Comparison of ENCODE assay signal across 27 cellular contexts in genomic region chr2:37827455-37827854, GRCh38.
A peak's percentile ranks its signal among the peaks of the same experiment; 100 is the strongest.
DNase-seq lines count a peak whose midpoint lies in the region; ATAC-seq and TF ChIP-seq lines count a peak whose summit lies in the region.
"Had no signal": no experiment of that assay in that cellular context is flagged by ENCODE, and none has a peak within 500 bp of the region (broad histone marks: within the 10 kb centered on the region; RNA-seq: fewer than 3 reads in every experiment).

No MANE protein-coding gene starts in this region.

- H3K4me3 ChIP-seq in AG04450 (ENCODE audit: low read depth, low read length): no peak overlapping the region
- no peak overlapping the region for H3K4me3 ChIP-seq in Caco-2 (ENCODE audit: low read depth, low read length)
- H3K4me3 ChIP-seq in osteoblast (ENCODE audit: insufficient read depth, low read length): no peak overlapping the region
- no peak overlapping the region for H3K4me3 ChIP-seq in adrenal gland
- H3K4me3 ChIP-seq: gastroesophageal sphincter, left lung, SJSA1 had no signal

- ATAC-seq in HG03159 (IDR thresholded peaks at IDR 0.05; ENCODE audit: unreplicated experiment): no peak
- no peak for ATAC-seq in GM19351 (IDR thresholded peaks at IDR 0.05; ENCODE audit: unreplicated experiment)
- ATAC-seq: esophagus mucosa; gastroesophageal sphincter; left lung; naive thymus-derived CD8-positive, alpha-beta T cell; Panc1 had no signal

- H2AFZ ChIP-seq in osteoblast (ENCODE audit: low read length): no peak overlapping the region

- DNase-seq in AG04450 (ENCODE audit: low read depth, low spot score): no peak
- DNase-seq in Caco-2: no peak
- DNase-seq in chondrocyte (ENCODE audit: low spot score): no peak
- DNase-seq in osteoblast (ENCODE audit: insufficient read length, low spot score, missing footprints): no peak
- DNase-seq in adrenal gland: no peak
- no peak for DNase-seq in NCI-H2171 (lab: John Stamatoyannopoulos, UW)
- DNase-seq: activated CD4-positive, alpha-beta T cell treated with anti-CD3 and anti-CD28 coated beads, Interleukin-2, amount 50 U/mL, for 48 hours; activated CD8-positive, alpha-beta memory T cell treated with anti-CD3 and anti-CD28 coated beads, Interleukin-2, amount 50 U/mL, for 4 hours; activated naive CD4-positive, alpha-beta T cell treated with anti-CD3 and anti-CD28 coated beads, Interleukin-2, amount 10 ng/mL, durations not matched to agents 7 days and 5 days; amygdala; CD4-positive, alpha-beta T cell; endodermal cell; left lung; midbrain; naive thymus-derived CD8-positive, alpha-beta T cell; NCI-H1092; NCI-H1694 treated with DMSO at 0.1 percent for 48 hours; retina; stimulated activated CD4-positive, alpha-beta T cell treated with anti-CD3 and anti-CD28 coated beads, Interleukin-4, amount 100 ng/mL, for 4 hours; stimulated activated naive CD4-positive, alpha-beta T cell treated with Interleukin-2 at 50 U/mL for 16 hours had no signal

- H3K9me3 ChIP-seq in AG04450 (ENCODE audit: control insufficient read depth, insufficient read depth, low read length): no peaks in the 10 kb centered on the region
- no peaks in the 10 kb centered on the region for H3K9me3 ChIP-seq in Caco-2
- H3K9me3 ChIP-seq in osteoblast (ENCODE audit: low read depth, low read length): no peaks in the 10 kb centered on the region
- no peaks in the 10 kb centered on the region for H3K9me3 ChIP-seq in adrenal gland (replicated peaks in 1 of 3)
- H3K9me3 ChIP-seq: gastroesophageal sphincter, left lung, SJSA1 had no signal

- TF ChIP-seq POLR2A in adrenal gland (IDR thresholded peaks at IDR 0.05): no peak

- CTCF ChIA-PET in AG04450 (lab: Charles Lee) (interaction anchor here (1.2 to 3.7 kb wide), 2 partner anchors 9 to 50 kb away, joined by 4 to 15 read pairs; no protein-coding TSS in a partner anchor), Caco-2 (lab: Charles Lee) (interaction anchor here (1.1 to 1.6 kb wide), 2 partner anchors 50 to 413 kb away, joined by 6 read pairs; no protein-coding TSS in a partner anchor)

- no peaks in the 10 kb centered on the region for H3K79me2 ChIP-seq in osteoblast (ENCODE audit: insufficient read depth, low read length)

- intact Hi-C loops in Caco-2 (cut with micrococcal nuclease; ENCODE audit: unreplicated experiment): loop anchor here (2.0 kb wide), 1 partner anchor 15 kb away; no protein-coding TSS in a partner anchor
- intact Hi-C loops in adrenal gland (cut with DNase I): no loop called here

- peak overlapping the region; percentile 18 for H3K4me3 Mint-ChIP-seq in Caco-2 (ENCODE audit: unreplicated experiment)
- H3K4me3 Mint-ChIP-seq in chondrocyte (ENCODE audit: unreplicated experiment): no peak overlapping the region
- H3K4me3 Mint-ChIP-seq: activated naive CD4-positive, alpha-beta T cell treated with anti-CD3 and anti-CD28 coated beads, Interleukin-2, amount 10 ng/mL, durations not matched to agents 7 days and 5 days; CD4-positive, alpha-beta T cell; dendritic cell treated with granulocyte-macrophage colony-stimulating factor and Interleukin-4, amounts not matched to agents 40 ng/mL and 50 ng/mL, for 4 days; endodermal cell; naive thymus-derived CD8-positive, alpha-beta T cell had no signal

- H3K36me3 ChIP-seq in Caco-2 (ENCODE audit: control insufficient read depth, insufficient read depth, low read length) (no peaks in the 10 kb centered on the region), osteoblast (ENCODE audit: insufficient read depth, low read length) (no peaks in the 10 kb centered on the region), adrenal gland (replicated peaks in 1 of 2) (no peaks in the 10 kb centered on the region)
- H3K36me3 ChIP-seq: gastroesophageal sphincter, left lung, SJSA1 had no signal

- H3K27me3 Mint-ChIP-seq in Caco-2 (ENCODE audit: insufficient read depth, unreplicated experiment) (no peaks in the 10 kb centered on the region), chondrocyte (ENCODE audit: low read depth) (no peaks in the 10 kb centered on the region)
- H3K27me3 Mint-ChIP-seq: CD4-positive, alpha-beta T cell; dendritic cell treated with granulocyte-macrophage colony-stimulating factor and Interleukin-4, amounts not matched to agents 40 ng/mL and 50 ng/mL, for 4 days; naive thymus-derived CD8-positive, alpha-beta T cell had no signal

- H3K4me2 ChIP-seq in osteoblast (ENCODE audit: insufficient read depth, low read length): peak overlapping the region; percentile 39

- POLR2A ChIA-PET in AG04450 (lab: Yijun Ruan, JAX) (interaction anchor here (2.3 kb wide), 1 partner anchor 47 kb away, joined by 8 read pairs; no protein-coding TSS in a partner anchor), Caco-2 (lab: Charles Lee) (interaction anchor here (0.6 to 1.1 kb wide), 4 partner anchors 138 to 447 kb away, joined by 3 to 7 read pairs (median 6); no protein-coding TSS in a partner anchor)

- H3K36me3 Mint-ChIP-seq in Caco-2 (ENCODE audit: insufficient read depth, unreplicated experiment): no peaks in the 10 kb centered on the region
- H3K36me3 Mint-ChIP-seq in chondrocyte (ENCODE audit: low read depth): no peaks in the 10 kb centered on the region
- H3K36me3 Mint-ChIP-seq: activated naive CD4-positive, alpha-beta T cell treated with anti-CD3 and anti-CD28 coated beads, Interleukin-2, amount 10 ng/mL, durations not matched to agents 7 days and 5 days; naive thymus-derived CD8-positive, alpha-beta T cell had no signal

- no peaks in the 10 kb centered on the region for H3K9me3 Mint-ChIP-seq in Caco-2 (ENCODE audit: unreplicated experiment)
- no peaks in the 10 kb centered on the region for H3K9me3 Mint-ChIP-seq in chondrocyte (ENCODE audit: low read depth)
- H3K9me3 Mint-ChIP-seq: activated naive CD4-positive, alpha-beta T cell treated with anti-CD3 and anti-CD28 coated beads, Interleukin-2, amount 10 ng/mL, durations not matched to agents 7 days and 5 days; CD4-positive, alpha-beta T cell; dendritic cell treated with granulocyte-macrophage colony-stimulating factor and Interleukin-4, amounts not matched to agents 40 ng/mL and 50 ng/mL, for 4 days; endodermal cell; naive thymus-derived CD8-positive, alpha-beta T cell had no signal

- H3K27me3 ChIP-seq in AG04450 (ENCODE audit: control insufficient read depth, insufficient read depth, low read length): no peaks in the 10 kb centered on the region
- H3K27me3 ChIP-seq in Caco-2 (replicated peaks; ENCODE audit: control insufficient read depth, insufficient read depth, low read length): no peaks in the 10 kb centered on the region
- H3K27me3 ChIP-seq in osteoblast (ENCODE audit: insufficient read depth, low read length): no peaks in the 10 kb centered on the region
- H3K27me3 ChIP-seq in adrenal gland: no peaks in the 10 kb centered on the region
- H3K27me3 ChIP-seq: gastroesophageal sphincter, left lung, SJSA1 had no signal

- 74 to 84% (median 80%) methylated on average over 7 of the region's 7 CpGs for WGBS in adrenal gland, 4 donors

- H4K20me1 ChIP-seq in osteoblast (ENCODE audit: insufficient read depth, low read length): no peaks in the 10 kb centered on the region

- H3K27ac ChIP-seq in AG04450 (ENCODE audit: low read depth, low read length): peak overlapping the region; percentile 77
- peak overlapping the region; percentile 98 for H3K27ac ChIP-seq in osteoblast (ENCODE audit: low read depth, low read length)
- H3K27ac ChIP-seq in adrenal gland: no peak overlapping the region
- H3K27ac ChIP-seq: gastroesophageal sphincter, SJSA1 had no signal

- H3K27ac Mint-ChIP-seq in Caco-2 (ENCODE audit: unreplicated experiment) (peak overlapping the region; percentile 86), chondrocyte (ENCODE audit: unreplicated experiment) (peak overlapping the region; percentile 19)
- H3K27ac Mint-ChIP-seq: activated naive CD4-positive, alpha-beta T cell treated with anti-CD3 and anti-CD28 coated beads, Interleukin-2, amount 10 ng/mL, durations not matched to agents 7 days and 5 days; CD4-positive, alpha-beta T cell; endodermal cell had no signal

- H3K4me1 Mint-ChIP-seq in Caco-2 (ENCODE audit: low read depth, unreplicated experiment) (peaks cover 28% of the 10 kb centered on the region), chondrocyte (ENCODE audit: low read depth) (peaks cover 54% of the 10 kb centered on the region)

- no peak for TF ChIP-seq CTCF in AG04450 (IDR thresholded peaks at IDR 0.05; ENCODE audit: low read depth, low read length)
- no peak for TF ChIP-seq CTCF in Caco-2 (IDR thresholded peaks at IDR 0.05; ENCODE audit: insufficient read depth in 1 of 2, low read depth in 1 of 2, low read length in 1 of 2, severe bottlenecking in 1 of 2, unreplicated experiment in 1 of 2)
- TF ChIP-seq CTCF in chondrocyte (IDR thresholded peaks at IDR 0.05): no peak
- no peak for TF ChIP-seq CTCF in osteoblast (IDR thresholded peaks at IDR 0.05; ENCODE audit: extremely low read depth, low read depth, low read length)
- TF ChIP-seq CTCF in adrenal gland (IDR thresholded peaks at IDR 0.05): no peak

- TSS peak; percentile 83 for BruUV-seq in Caco-2 (replicated peaks; lab: Mats Ljungman, UMichigan)

- H3K4me1 ChIP-seq in Caco-2 (peaks cover 56% of the 10 kb centered on the region), osteoblast (ENCODE audit: insufficient read depth, low read length) (peaks cover 47% of the 10 kb centered on the region), adrenal gland (replicated peaks in 1 of 2) (peaks cover 3 to 10% of the 10 kb centered on the region in 2 donors)

Comparison
In these comparisons a context has a peak if more than half of its experiments do, and no peak if none do; other contexts are left out.
1. H3K27ac ChIP-seq: peak in AG04450 (single experiment) and osteoblast (single experiment); none in adrenal gland (0 of 5).